ENCODE assay signal across 1 cellular context in the genomic region with DNA sequence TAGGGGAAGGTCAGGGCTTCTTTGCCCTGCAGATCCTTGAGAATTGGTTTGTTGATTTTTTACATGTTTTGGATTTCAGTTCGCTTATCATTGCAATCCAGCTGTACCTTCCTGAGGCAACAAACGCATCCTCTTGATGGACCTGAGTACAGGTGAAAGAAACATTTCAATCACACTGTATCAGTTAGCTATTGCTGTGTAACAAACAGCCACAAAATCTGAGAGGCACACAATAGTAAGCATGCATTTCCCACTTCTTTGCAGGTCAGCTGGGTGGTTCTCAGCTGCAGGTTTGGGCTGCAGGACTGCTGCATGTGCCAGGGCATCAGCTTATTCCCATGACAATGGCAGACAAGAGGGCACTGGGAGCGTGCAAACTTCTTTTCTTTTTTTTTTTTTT.
TF ChIP-seq lines count a peak whose summit lies in the region.

No MANE protein-coding gene starts in this region.

TF ChIP-seq in K562, 482 proteins besides CTCF, POLR2A, EP300 and RAD21 (continued from another document):
- TF ChIP-seq, protein P1, sequence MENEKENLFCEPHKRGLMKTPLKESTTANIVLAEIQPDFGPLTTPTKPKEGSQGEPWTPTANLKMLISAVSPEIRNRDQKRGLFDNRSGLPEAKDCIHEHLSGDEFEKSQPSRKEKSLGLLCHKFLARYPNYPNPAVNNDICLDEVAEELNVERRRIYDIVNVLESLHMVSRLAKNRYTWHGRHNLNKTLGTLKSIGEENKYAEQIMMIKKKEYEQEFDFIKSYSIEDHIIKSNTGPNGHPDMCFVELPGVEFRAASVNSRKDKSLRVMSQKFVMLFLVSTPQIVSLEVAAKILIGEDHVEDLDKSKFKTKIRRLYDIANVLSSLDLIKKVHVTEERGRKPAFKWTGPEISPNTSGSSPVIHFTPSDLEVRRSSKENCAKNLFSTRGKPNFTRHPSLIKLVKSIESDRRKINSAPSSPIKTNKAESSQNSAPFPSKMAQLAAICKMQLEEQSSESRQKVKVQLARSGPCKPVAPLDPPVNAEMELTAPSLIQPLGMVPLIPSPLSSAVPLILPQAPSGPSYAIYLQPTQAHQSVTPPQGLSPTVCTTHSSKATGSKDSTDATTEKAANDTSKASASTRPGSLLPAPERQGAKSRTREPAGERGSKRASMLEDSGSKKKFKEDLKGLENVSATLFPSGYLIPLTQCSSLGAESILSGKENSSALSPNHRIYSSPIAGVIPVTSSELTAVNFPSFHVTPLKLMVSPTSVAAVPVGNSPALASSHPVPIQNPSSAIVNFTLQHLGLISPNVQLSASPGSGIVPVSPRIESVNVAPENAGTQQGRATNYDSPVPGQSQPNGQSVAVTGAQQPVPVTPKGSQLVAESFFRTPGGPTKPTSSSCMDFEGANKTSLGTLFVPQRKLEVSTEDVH (IDR thresholded peaks at IDR 0.05; ENCODE audit: low read depth, partially characterized antibody) = no peak
- no peak for TF ChIP-seq TBL1XR1 (IDR thresholded peaks at IDR 0.05; ENCODE audit: low read length in 2 of 2)
- TF ChIP-seq NFATC3 (IDR thresholded peaks at IDR 0.05) = no peak
- TF ChIP-seq RCOR1 (IDR thresholded peaks at IDR 0.05; ENCODE audit: borderline replicate concordance in 1 of 2, low read depth in 2 of 2, low read length in 2 of 2) = 0 out of 4 replicates have a peak, but pooled peaks of 1 of the 2 experiments have one; percentile 23
- no peak for TF ChIP-seq GATAD2A (IDR thresholded peaks at IDR 0.05)
- no peak for TF ChIP-seq TOE1 (IDR thresholded peaks at IDR 0.05; ENCODE audit: borderline replicate concordance)
- no peak for TF ChIP-seq TOE1 (CRISPR knock-in tag; IDR thresholded peaks at IDR 0.05; ENCODE audit: borderline replicate concordance, low read depth)
- TF ChIP-seq, protein P2, sequence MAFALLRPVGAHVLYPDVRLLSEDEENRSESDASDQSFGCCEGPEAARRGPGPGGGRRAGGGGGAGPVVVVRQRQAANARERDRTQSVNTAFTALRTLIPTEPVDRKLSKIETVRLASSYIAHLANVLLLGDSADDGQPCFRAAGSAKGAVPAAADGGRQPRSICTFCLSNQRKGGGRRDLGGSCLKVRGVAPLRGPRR (CRISPR knock-in tag; IDR thresholded peaks at IDR 0.05) = no peak
- no peak for TF ChIP-seq EHMT2 (IDR thresholded peaks at IDR 0.05)
- TF ChIP-seq ZNF41 (CRISPR knock-in tag; conservative IDR thresholded peaks at IDR 0.05) = no peak
- TF ChIP-seq NR2F6 (CRISPR knock-in tag; IDR thresholded peaks at IDR 0.05) = no peak
